In the genomic region with DNA sequence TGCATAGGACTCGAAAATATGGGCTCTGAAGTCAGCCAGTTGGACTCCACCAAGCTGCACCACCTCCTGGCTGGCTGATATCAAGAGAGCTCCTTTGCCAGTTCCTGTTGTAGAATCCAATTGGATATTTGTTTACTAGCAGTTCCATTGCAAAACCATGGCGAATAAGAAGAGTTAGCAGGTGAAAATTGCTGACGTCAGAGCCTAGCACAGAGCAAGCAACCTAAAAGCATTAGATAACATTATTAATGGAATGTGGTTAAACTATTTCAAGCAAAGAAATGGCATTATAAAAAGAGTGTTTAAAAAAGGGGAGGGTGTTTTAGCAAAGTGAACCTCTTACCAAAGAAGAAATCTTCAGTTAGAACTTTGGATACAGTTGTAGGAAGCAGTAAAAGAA, we compare ENCODE assay signal across 34 cellular contexts.
"Had no signal": no experiment of that assay in that cellular context is flagged by ENCODE, and none has a peak within 500 bp of the region (broad histone marks: within the 10 kb centered on the region; RNA-seq: fewer than 3 reads in every experiment).

No MANE protein-coding gene starts in this region.

- H3K27ac ChIP-seq: ascending aorta, cardiac muscle cell, VCaP had no signal

- H3K4me1 ChIP-seq: ascending aorta had no signal

- H3K4me3 ChIP-seq: ascending aorta, cardiac muscle cell had no signal

- FAIRE-seq: bronchial epithelial cell, TTC549 had no signal

- H3K27me3 ChIP-seq: ascending aorta, cardiac muscle cell had no signal

- H3K36me3 ChIP-seq: ascending aorta, cardiac muscle cell had no signal

- DNase-seq: activated B cell treated with CpG ODN at 0.5 μM for 24 hours; activated CD4-positive, alpha-beta memory T cell treated with anti-CD3 and anti-CD28 coated beads for 36 hours; activated CD4-positive, alpha-beta T cell treated with anti-CD3 and anti-CD28 coated beads for 4 hours; activated CD4-positive, alpha-beta T cell treated with anti-CD3 and anti-CD28 coated beads, Interleukin-2, amount 10 ng/mL, durations not matched to agents 24 days and 14 days; activated CD4-positive, alpha-beta T cell treated with anti-CD3 and anti-CD28 coated beads, Interleukin-2, amount 50 U/mL, for 1 hour; activated CD4-positive, alpha-beta T cell treated with anti-CD3 and anti-CD28 coated beads, Interleukin-2, amount 50 U/mL, for 4 hours; activated CD4-positive, CD25-positive, alpha-beta regulatory T cell treated with anti-CD3 and anti-CD28 coated beads, Interleukin-2, amount 50 U/mL, for 72 hours; activated CD8-positive, alpha-beta memory T cell treated with anti-CD3 and anti-CD28 coated beads, Interleukin-2, amount 50 U/mL, for 4 hours; activated CD8-positive, alpha-beta T cell treated with anti-CD3 and anti-CD28 coated beads for 36 hours; activated effector memory CD4-positive, alpha-beta T cell treated with anti-CD3 and anti-CD28 coated beads, Interleukin-2, amount 50 U/mL, for 16 hours; activated gamma-delta T cell treated with Interleukin-2 at 50 U/mL for 16 hours; activated naive CD4-positive, alpha-beta T cell; activated naive CD4-positive, alpha-beta T cell treated with anti-CD3 and anti-CD28 coated beads for 36 hours; activated naive CD4-positive, alpha-beta T cell treated with anti-CD3 and anti-CD28 coated beads, Interleukin-2, amount 50 U/mL, for 16 hours; activated naive CD8-positive, alpha-beta T cell treated with anti-CD3 and anti-CD28 coated beads, Interleukin-2, amount 10 ng/mL, durations not matched to agents 7 days and 5 days; activated naive CD8-positive, alpha-beta T cell treated with anti-CD3 and anti-CD28 coated beads, Interleukin-2, amount 50 U/mL, for 24 hours; activated T-cell treated with anti-CD3 and anti-CD28 coated beads for 4 hours; activated T-cell treated with anti-CD3 and anti-CD28 coated beads, Interleukin-2, amount 50 U/mL, for 1 hour; activated T-cell treated with anti-CD3 and anti-CD28 coated beads, Interleukin-2, amount 50 U/mL, for 4 hours; activated T-cell treated with anti-CD3 and anti-CD28 coated beads, Interleukin-2, amount 50 U/mL, for 72 hours; amygdala; anterior cingulate cortex; caudate nucleus; cerebellar nuclear complex; T-helper 1 cell; T-helper 2 cell; T-helper 9 cell had no signal

- H3K9me3 ChIP-seq: ascending aorta had no signal

- ATAC-seq: activated CD8-positive, alpha-beta T cell treated with anti-CD3 and anti-CD28 coated beads for 36 hours; activated naive CD4-positive, alpha-beta T cell treated with anti-CD3 and anti-CD28 coated beads, Interleukin-2, amount 50 U/mL, for 72 hours; activated naive CD8-positive, alpha-beta T cell treated with anti-CD3 and anti-CD28 coated beads, Interleukin-2, amount 50 U/mL, for 24 hours; activated T-cell treated with anti-CD3 and anti-CD28 coated beads, Interleukin-2, amount 50 U/mL, for 4 hours; activated T-cell treated with anti-CD3 and anti-CD28 coated beads, Interleukin-2, amount 50 U/mL, for 72 hours; activated T-helper 17 cell treated with anti-CD3 and anti-CD28 coated beads, Interleukin-2, amount 50 U/mL, for 72 hours had no signal
